Comparison of ENCODE assay signal across 1 cellular context in genomic region chr17:28405632-28406477, GRCh38.
TF ChIP-seq lines count a peak whose summit lies in the region.

Gene SLC46A1, minus strand, starts transcription at chr17:28406212. Its CDS starts 98 bp downstream, at chr17:28406114.

TF ChIP-seq in GM12878, 131 proteins besides CTCF, POLR2A, EP300 and RAD21 (continued from another document and continues in another):
- TF ChIP-seq NKRF (conservative IDR thresholded peaks at IDR 0.05) (peak; percentile 79), STAT1 (conservative IDR thresholded peaks at IDR 0.05) (no peak), RELA (IDR thresholded peaks at IDR 0.05; ENCODE audit: borderline replicate concordance, partially characterized antibody) (no peak), SMAD1 (IDR thresholded peaks at IDR 0.05; ENCODE audit: low read depth, partially characterized antibody) (no peak), E4F1 (IDR thresholded peaks at IDR 0.05; ENCODE audit: borderline replicate concordance, partially characterized antibody) (no peak), NFIC (IDR thresholded peaks at IDR 0.05; ENCODE audit: low read depth, low read length) (no peak), ZNF207 (IDR thresholded peaks at IDR 0.05; ENCODE audit: borderline replicate concordance) (0 out of 2 replicates have a peak, but pooled peaks have one; percentile 32), GATAD2B (conservative IDR thresholded peaks at IDR 0.05; ENCODE audit: low read depth) (peak; percentile 89), CHD2 (IDR thresholded peaks at IDR 0.05; ENCODE audit: borderline replicate concordance, low read depth, low read length) (no peak), ZBTB33 (IDR thresholded peaks at IDR 0.05) (no peak), KAT2A (conservative IDR thresholded peaks at IDR 0.05; ENCODE audit: control insufficient read depth, low read depth, low read length) (no peak), SIX5 (IDR thresholded peaks at IDR 0.05; ENCODE audit: low read depth, low read length, severe bottlenecking) (no peak), PRDM15 (CRISPR knock-in tag; IDR thresholded peaks at IDR 0.05) (no peak), WRNIP1 (IDR thresholded peaks at IDR 0.05; ENCODE audit: borderline replicate concordance, low read depth, low read length) (no peak), CREM (IDR thresholded peaks at IDR 0.05; ENCODE audit: low read depth) (no peak), SMAD5 (IDR thresholded peaks at IDR 0.05; ENCODE audit: low read depth) (peak; percentile 55; the same call in 1 of the 2 replicates), TAF1 (IDR thresholded peaks at IDR 0.05; ENCODE audit: borderline replicate concordance, low read depth, low read length) (no peak), MAX (IDR thresholded peaks at IDR 0.05; ENCODE audit: low read depth, low read length) (no peak), NR2C1 (IDR thresholded peaks at IDR 0.05) (no peak), BHLHE40 (IDR thresholded peaks at IDR 0.05; ENCODE audit: borderline replicate concordance in 1 of 2, low read depth in 2 of 2, low read length in 1 of 2) (peak in 1 of 2 experiments; percentile 58; a peak in 2 of 4 replicates), IKZF2 (IDR thresholded peaks at IDR 0.05) (no peak), YBX1 (IDR thresholded peaks at IDR 0.05) (no peak), DPF2 (IDR thresholded peaks at IDR 0.05) (peak; percentile 75), BACH1 (IDR thresholded peaks at IDR 0.05; ENCODE audit: borderline replicate concordance) (peak; percentile 85; the same call in 1 of the 2 replicates), ATF2 (IDR thresholded peaks at IDR 0.05; ENCODE audit: low read length) (no peak), NRF1 (conservative IDR thresholded peaks at IDR 0.05; ENCODE audit: low read depth, low read length) (peak; percentile 48), RCOR1 (conservative IDR thresholded peaks at IDR 0.05; ENCODE audit: low read depth, low read length) (no peak), EGR1 (IDR thresholded peaks at IDR 0.05; ENCODE audit: borderline replicate concordance in 1 of 2, low read depth in 2 of 2, low read length in 2 of 2) (no peak; a peak in 1 of 3 replicates), E2F8 (IDR thresholded peaks at IDR 0.05; ENCODE audit: low read depth, partially characterized antibody) (no peak), EZH2 (IDR thresholded peaks at IDR 0.05; ENCODE audit: borderline replicate concordance, control insufficient read depth, low read depth, low read length) (no peak), ELK1 (IDR thresholded peaks at IDR 0.05; ENCODE audit: low read depth, low read length) (no peak), RELB (IDR thresholded peaks at IDR 0.05; ENCODE audit: low read depth) (no peak), CEBPZ (IDR thresholded peaks at IDR 0.05; ENCODE audit: low read depth, low read length) (no peak), YY1 (IDR thresholded peaks at IDR 0.05; ENCODE audit: low read depth, low read length) (no peak), MYC (IDR thresholded peaks at IDR 0.05; ENCODE audit: insufficient read depth, insufficient read length, insufficient replicate concordance, low read length, severe bottlenecking) (no peak), NFYA (IDR thresholded peaks at IDR 0.05; ENCODE audit: borderline replicate concordance, low read depth, low read length) (no peak)
